ENCODE assay signal across 7 cellular contexts in the genomic region with DNA sequence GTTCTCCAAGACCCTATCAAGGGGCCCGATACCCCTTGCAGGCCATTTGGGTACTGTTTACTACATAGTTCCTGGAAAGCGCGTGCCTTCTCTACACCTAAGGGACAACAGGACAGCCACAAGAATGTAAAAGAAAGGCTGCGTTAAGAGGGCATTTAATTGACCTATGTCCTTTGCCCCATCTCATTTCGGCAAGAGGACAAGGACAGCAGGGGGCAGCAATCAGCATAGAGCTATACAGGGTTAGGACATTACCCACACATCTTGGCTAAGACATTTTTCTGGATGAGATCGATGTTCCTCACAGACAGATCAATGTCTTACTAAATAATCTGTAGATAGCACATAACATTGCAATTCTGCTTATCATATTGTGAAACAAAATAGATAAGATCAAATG. TPM values are rescaled to one million over a fixed set of nuclear protein-coding genes. Genes with fewer than 3 reads are reported as not detected.
DNase-seq lines count a peak whose midpoint lies in the region; ATAC-seq and TF ChIP-seq lines count a peak whose summit lies in the region.

No MANE protein-coding gene starts in this region.

- H3K27me3 ChIP-seq in GM06990 (replicated peaks; ENCODE audit: control insufficient read depth, insufficient read depth, low read length): no peaks in the 10 kb centered on the region

- H3K4me3 ChIP-seq in GM06990 (replicated peaks; ENCODE audit: low read depth, low read length): no peak overlapping the region
- H3K4me3 ChIP-seq in fibroblast of the aortic adventitia (ENCODE audit: low read depth, low read length): no peak overlapping the region

- ATAC-seq in HG03571 (IDR thresholded peaks at IDR 0.05; ENCODE audit: unreplicated experiment): no peak

- peak; percentile 48 for TF ChIP-seq CTCF in GM06990 (IDR thresholded peaks at IDR 0.05; ENCODE audit: insufficient read depth, low read length, poor library complexity, severe bottlenecking)
- peak; percentile 18 for TF ChIP-seq CTCF in fibroblast of the aortic adventitia (IDR thresholded peaks at IDR 0.05; ENCODE audit: insufficient read depth, low read length)

- DNase-seq in GM06990 (ENCODE audit: extremely low read depth, insufficient read length) (no peak), LoVo (ENCODE audit: low spot score) (peak; percentile 18), fibroblast of the aortic adventitia (ENCODE audit: low read depth) (peak; percentile 7), cerebellar nuclear complex (lab: John Stamatoyannopoulos, UW) (no peak)
- DNase-seq in activated CD4-positive, alpha-beta T cell treated with anti-CD3 and anti-CD28 coated beads, Interleukin-2, amount 50 U/mL, for 48 hours: peak; percentile 50 to 69
- peak; percentile 21 to 30 for DNase-seq in stimulated activated CD4-positive, alpha-beta T cell treated with anti-CD3 and anti-CD28 coated beads, Interleukin-4, amount 100 ng/mL, for 4 hours

- no peaks in the 10 kb centered on the region for H3K36me3 ChIP-seq in GM06990 (ENCODE audit: control insufficient read depth, insufficient read depth, low read length)

RNA-seq across cellular contexts. Expression of gene FLT3, which starts 41.2 kb away (rescaled TPM):
- total RNA-seq in fibroblast of the aortic adventitia (ENCODE audit: low replicate concordance): not detected in 2 replicates

Comparison
In these comparisons a context has a peak if more than half of its experiments do, and no peak if none do; other contexts are left out.
1. DNase-seq: peak in LoVo (single experiment), activated CD4-positive, alpha-beta T cell treated with anti-CD3 and anti-CD28 coated beads, Interleukin-2, amount 50 U/mL, for 48 hours (2 of 2), fibroblast of the aortic adventitia (single experiment) and stimulated activated CD4-positive, alpha-beta T cell treated with anti-CD3 and anti-CD28 coated beads, Interleukin-4, amount 100 ng/mL, for 4 hours (2 of 2); none in GM06990 (single experiment) and cerebellar nuclear complex (0 of 2).